Comparison of ENCODE assay signal across 25 cellular contexts in the genomic region with DNA sequence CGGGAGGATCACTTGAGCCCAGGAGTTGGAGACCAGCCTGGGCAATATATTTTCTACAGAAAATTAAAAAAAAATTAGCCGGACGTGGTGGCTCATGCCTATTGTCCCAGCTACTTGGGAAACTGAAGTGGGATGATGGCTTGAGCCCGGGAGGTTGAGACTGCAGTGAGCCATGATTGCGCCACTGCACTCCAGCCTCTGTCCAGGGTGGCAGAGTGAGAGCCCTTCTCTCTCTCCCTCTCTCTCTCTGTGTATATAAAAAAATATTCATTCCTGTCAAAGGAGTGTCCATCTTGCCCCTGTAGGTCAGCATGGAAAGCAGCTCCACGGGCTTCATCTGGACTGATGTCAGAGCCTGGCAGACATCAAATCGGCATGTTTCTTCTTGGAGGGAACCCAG. TPM values are rescaled to one million over a fixed set of nuclear protein-coding genes. Genes with fewer than 3 reads are reported as not detected.
DNase-seq lines count a peak whose midpoint lies in the region; ATAC-seq, FAIRE-seq and TF ChIP-seq lines count a peak whose summit lies in the region.
"Had no signal": no experiment of that assay in that cellular context is flagged by ENCODE, and none has a peak within 500 bp of the region (broad histone marks: within the 10 kb centered on the region; RNA-seq: fewer than 3 reads in every experiment).

No MANE protein-coding gene starts in this region.

- H3K4me2 ChIP-seq in HepG2 (ENCODE audit: low read depth, low read length), result no peak overlapping the region
- H3K4me2 ChIP-seq: A549, GM23338 had no signal

- H4K20me1 ChIP-seq in HepG2 (ENCODE audit: insufficient read depth, low read length), result no peaks in the 10 kb centered on the region; the same call in 1 of the 2 replicates

- intact Hi-C loops in HepG2 (cut with micrococcal nuclease; ENCODE audit: unreplicated experiment), result no loop called here
- intact Hi-C loops in right lobe of liver (cut with DNase I), result no loop called here
- intact Hi-C loops in gastrocnemius medialis (cut with DNase I; ENCODE audit: low total_unique reads), result no loop called here

- TF ChIP-seq CTCF in HepG2 (CRISPR knock-in tag; IDR thresholded peaks at IDR 0.05), result no peak
- no peak for TF ChIP-seq CTCF in right lobe of liver (IDR thresholded peaks at IDR 0.05)
- TF ChIP-seq CTCF in glutamatergic neuron (IDR thresholded peaks at IDR 0.05; ENCODE audit: partially characterized antibody, unreplicated experiment), result no peak
- no peak for TF ChIP-seq CTCF in gastrocnemius medialis (IDR thresholded peaks at IDR 0.05 in 4 of 5, conservative IDR thresholded peaks at IDR 0.05 in 1 of 5)

- no peak overlapping the region for H3K9ac ChIP-seq in HepG2 (ENCODE audit: insufficient read depth, low read depth, low read length)
- H3K9ac ChIP-seq: BLaER1 treated with 17β-estradiol and CSF1 and Interleukin-3, amounts not matched to agents 10 nM and 100 nM had no signal

- DNase-seq in HepG2 (ENCODE audit: low spot score) (no peak), right lobe of liver (no peak), MG63 (peak; percentile 15), glutamatergic neuron (no peak), GM03348 (ENCODE audit: low spot score) (no peak), cerebellar cortex (ENCODE audit: low spot score) (no peak), gastrocnemius medialis (no peak)
- DNase-seq: 8988T; ACHN; AML-193; BE2C; CD4-positive, alpha-beta T cell; CD8-positive, alpha-beta memory T cell; DMS 273 treated with DMSO at 0.1 percent for 48 hours; DMS79; EL; GDM1; H9 had no signal

- no peaks in the 10 kb centered on the region for H3K9me3 Mint-ChIP-seq in glutamatergic neuron (ENCODE audit: unreplicated experiment)
- H3K9me3 Mint-ChIP-seq: CD4-positive, alpha-beta T cell; CD8-positive, alpha-beta memory T cell had no signal

- H3K27me3 ChIP-seq in HepG2 (ENCODE audit: control insufficient read depth in 1 of 2, insufficient read depth in 2 of 2, low read length in 2 of 2) (peaks cover 24 to 77% of the 10 kb centered on the region in 2 experiments), right lobe of liver (no peaks in the 10 kb centered on the region), MG63 (no peaks in the 10 kb centered on the region), gastrocnemius medialis (no peaks in the 10 kb centered on the region)
- H3K27me3 ChIP-seq: BE2C; BLaER1 treated with 17β-estradiol and CSF1 and Interleukin-3, amounts not matched to agents 10 nM and 100 nM had no signal

- no peak overlapping the region for H2AFZ ChIP-seq in HepG2 (ENCODE audit: low read length)
- H2AFZ ChIP-seq: GM23338 had no signal

- no TSS peak for BruUV-seq in HepG2 (replicated peaks; lab: Mats Ljungman, UMichigan)

- H3K36me3 Mint-ChIP-seq in glutamatergic neuron (ENCODE audit: unreplicated experiment), result no peaks in the 10 kb centered on the region
- H3K36me3 Mint-ChIP-seq: CD14-positive monocyte; CD8-positive, alpha-beta memory T cell had no signal

- WGBS in HepG2 (ENCODE audit: low lambda C conversion rate), result 30% methylated on average over 7 of the region's 7 CpGs
- 57% methylated on average over 3 of the region's 7 CpGs for WGBS in right lobe of liver (ENCODE audit: insufficient coverage, low coverage, low lambda C conversion rate, missing lambda C conversion rate)

- TF ChIP-seq EP300 in HepG2 (IDR thresholded peaks at IDR 0.05; ENCODE audit: low read depth in 2 of 2, low read length in 2 of 2), result no peak
- TF ChIP-seq EP300 in HepG2 (CRISPR knock-in tag; IDR thresholded peaks at IDR 0.05; ENCODE audit: borderline replicate concordance), result no peak

- H3K79me2 ChIP-seq in HepG2 (ENCODE audit: insufficient read depth, low read length), result no peaks in the 10 kb centered on the region

- CTCF ChIA-PET in HepG2 (lab: Yijun Ruan, JAX; ENCODE audit: low intra/inter-chr PET ratio, low total read pairs), result no interaction called here

- H3K4me3 ChIP-seq in HepG2 (replicated peaks in 1 of 3; ENCODE audit: insufficient read depth in 1 of 3, low read depth in 2 of 3, low read length in 3 of 3), result no peak overlapping the region
- no peak overlapping the region for H3K4me3 ChIP-seq in right lobe of liver
- no peak overlapping the region for H3K4me3 ChIP-seq in MG63
- no peak overlapping the region for H3K4me3 ChIP-seq in gastrocnemius medialis
- H3K4me3 ChIP-seq: A549; BLaER1 treated with 17β-estradiol and CSF1 and Interleukin-3, amounts not matched to agents 10 nM and 100 nM; GM23338 had no signal

- no peak for FAIRE-seq in HepG2 (lab: Jason Lieb, UNC)
- FAIRE-seq: A549, D721Med, GM12891, GM18507 had no signal

- ATAC-seq in HepG2, result no peak
- ATAC-seq in right lobe of liver, result no peak
- no peak for ATAC-seq in gastrocnemius medialis
- ATAC-seq: A549, GM23338 had no signal

- POLR2A ChIA-PET in HepG2 (lab: Yijun Ruan, JAX), result no interaction called here

- no peak for TF ChIP-seq RAD21 in HepG2 (CRISPR knock-in tag; IDR thresholded peaks at IDR 0.05)

- H3K36me3 ChIP-seq in HepG2 (replicated peaks in 1 of 2; ENCODE audit: control insufficient read depth in 1 of 2, insufficient read depth in 2 of 2, low read length in 2 of 2), result no peaks in the 10 kb centered on the region
- no peaks in the 10 kb centered on the region for H3K36me3 ChIP-seq in right lobe of liver
- no peaks in the 10 kb centered on the region for H3K36me3 ChIP-seq in MG63
- no peaks in the 10 kb centered on the region for H3K36me3 ChIP-seq in gastrocnemius medialis

- in situ Hi-C loops in HepG2 (cut with HindIII; ENCODE audit: extremely low pct_ligation_motif_present, low pct_unique_long_range_greater_than_20kb) (loop anchor here (10.0 kb wide), 1 partner anchor 65 kb away; no protein-coding TSS in a partner anchor), gastrocnemius medialis (cut with MboI; ENCODE audit: low sequenced_read_pairs in 4 of 4) (no loop called here)

- peaks cover 5% of the 10 kb centered on the region for H3K27me3 Mint-ChIP-seq in glutamatergic neuron (ENCODE audit: unreplicated experiment)
- H3K27me3 Mint-ChIP-seq: CD4-positive, alpha-beta T cell had no signal

- H3K27ac Mint-ChIP-seq in glutamatergic neuron (ENCODE audit: unreplicated experiment), result peak overlapping the region; percentile 52
- H3K27ac Mint-ChIP-seq: CD14-positive monocyte; CD4-positive, alpha-beta T cell; CD8-positive, alpha-beta memory T cell; GM23338 had no signal

- H3K9me3 ChIP-seq in HepG2 (ENCODE audit: low read length) (no peaks in the 10 kb centered on the region), right lobe of liver (no peaks in the 10 kb centered on the region), MG63 (no peaks in the 10 kb centered on the region; the same call in 1 of the 2 replicates), gastrocnemius medialis (no peaks in the 10 kb centered on the region)
- H3K9me3 ChIP-seq: BE2C had no signal

- H3K4me1 ChIP-seq in HepG2 (ENCODE audit: insufficient read depth, low read length) (no peaks in the 10 kb centered on the region), right lobe of liver (no peaks in the 10 kb centered on the region), gastrocnemius medialis (no peaks in the 10 kb centered on the region)
- H3K4me1 ChIP-seq: A549 had no signal

- peaks cover 6% of the 10 kb centered on the region for H3K4me1 Mint-ChIP-seq in glutamatergic neuron (ENCODE audit: low read depth, unreplicated experiment)
- H3K4me1 Mint-ChIP-seq: CD14-positive monocyte; CD8-positive, alpha-beta memory T cell; GM23338; H9 had no signal

- H3K27ac ChIP-seq in HepG2 (ENCODE audit: extremely low read length, insufficient read depth, low read length) (no peak overlapping the region), right lobe of liver (no peak overlapping the region), gastrocnemius medialis (no peak overlapping the region)
- H3K27ac ChIP-seq: A549; BLaER1 treated with 17β-estradiol and CSF1 and Interleukin-3, amounts not matched to agents 10 nM and 100 nM had no signal

- H3K4me3 Mint-ChIP-seq in glutamatergic neuron (ENCODE audit: unreplicated experiment), result no peak overlapping the region
- H3K4me3 Mint-ChIP-seq: CD14-positive monocyte; CD4-positive, alpha-beta T cell; CD8-positive, alpha-beta memory T cell; GM23338; H9 had no signal

- TF ChIP-seq POLR2A in HepG2 (IDR thresholded peaks at IDR 0.05; ENCODE audit: insufficient read depth in 1 of 2, low read depth in 2 of 2, low read length in 2 of 2), result no peak
- no peak for TF ChIP-seq POLR2A in right lobe of liver (IDR thresholded peaks at IDR 0.05)
- TF ChIP-seq POLR2A in gastrocnemius medialis (IDR thresholded peaks at IDR 0.05), result no peak

TF ChIP-seq in HepG2, 621 proteins besides CTCF, POLR2A, EP300 and RAD21 (continues in another document):
- TF ChIP-seq SIN3A (IDR thresholded peaks at IDR 0.05; ENCODE audit: borderline replicate concordance, low read depth, low read length), result no peak

RNA-seq across cellular contexts. Expression of a gene that starts 31.2 kb away (rescaled TPM):
- total RNA-seq in HepG2 (2016; rRNA removed; fragmentation: Illumina TruSeq; extraction: Trizol), result 0.07 and 0.13 TPM in 2 replicates
- total RNA-seq in HepG2 (2016; cell fraction: cytosol; rRNA removed; fragmentation: Illumina TruSeq; extraction: Trizol; ENCODE audit: low read depth), result 0.09 TPM in 1 of 2 replicates, not detected in the other
- total RNA-seq in HepG2 (2016; cell fraction: insoluble cytoplasmic fraction; rRNA removed; fragmentation: Illumina TruSeq; extraction: Trizol), result 0.28 TPM in 1 of 2 replicates, not detected in the other
- total RNA-seq in HepG2 (2016; cell fraction: membrane; rRNA removed; fragmentation: Illumina TruSeq; extraction: Trizol), result 0.10 and 0.22 TPM in 2 replicates
- total RNA-seq in HepG2 (2016; cell fraction: nucleus; rRNA removed; fragmentation: Illumina TruSeq; extraction: Trizol), result 0.56 TPM in 1 of 2 replicates, not detected in the other
- polyA plus RNA-seq in HepG2 (2011; rRNA removed), result 0.07 and 0.09 TPM in 2 replicates
- 0.05 and 0.08 TPM in 2 replicates for polyA plus RNA-seq in HepG2 (2011; cell fraction: cytosol; rRNA removed)
- 0.26 and 0.59 TPM in 2 replicates for polyA plus RNA-seq in HepG2 (2011; cell fraction: nucleus; rRNA removed)
- 0.12 TPM in 1 of 2 replicates, not detected in the other for polyA plus RNA-seq in HepG2 (2012)
- polyA plus RNA-seq in HepG2 (2016; cell fraction: cytosol; fragmentation: Illumina TruSeq; extraction: Trizol; ENCODE audit: low read depth), result 0.10 and 0.23 TPM in 2 replicates
- polyA plus RNA-seq in HepG2 (2016; cell fraction: insoluble cytoplasmic fraction; fragmentation: Illumina TruSeq; extraction: Trizol; ENCODE audit: low read depth), result 0.16 TPM in 1 of 2 replicates, not detected in the other
- 0.22 TPM in 1 of 2 replicates, not detected in the other for polyA plus RNA-seq in HepG2 (2016; cell fraction: membrane; fragmentation: Illumina TruSeq; extraction: Trizol; ENCODE audit: low read depth)
- polyA plus RNA-seq in HepG2 (2016; cell fraction: nucleus; fragmentation: Illumina TruSeq; extraction: Trizol; ENCODE audit: insufficient read depth, low read depth), result 0.23 and 0.24 TPM in 2 replicates
- polyA minus RNA-seq in HepG2 (2011; rRNA and poly(A)+ RNA removed; ENCODE audit: low replicate concordance), result 0.24 and 9.3 TPM in 2 replicates
- polyA minus RNA-seq in HepG2 (2011; cell fraction: cytosol; rRNA and poly(A)+ RNA removed), result not detected in 2 replicates
- polyA minus RNA-seq in HepG2 (2011; cell fraction: nucleus; rRNA and poly(A)+ RNA removed), result 0.12 and 0.13 TPM in 2 replicates
- total RNA-seq in right lobe of liver, result under 1 TPM in 1 of 6 experiments, not detected in 5; 0.16 TPM
- 2.4 and 3.3 TPM in 2 replicates for total RNA-seq in MG63 (2014; rRNA removed; shearing (Covaris generic); ENCODE audit: low replicate concordance)
- total RNA-seq in glutamatergic neuron (ENCODE audit: unreplicated experiment), result 22.9 TPM
- not detected for total RNA-seq in gastrocnemius medialis
- polyA plus RNA-seq: CD14-positive monocyte had no signal
